ENCODE assay signal across 9 cellular contexts in genomic region chr4:158826882-158827281, GRCh38. TPM values are rescaled to one million over a fixed set of nuclear protein-coding genes. Genes with fewer than 3 reads are reported as not detected.
DNase-seq lines count a peak whose midpoint lies in the region; ATAC-seq and TF ChIP-seq lines count a peak whose summit lies in the region.
"Had no signal": no experiment of that assay in that cellular context is flagged by ENCODE, and none has a peak within 500 bp of the region (broad histone marks: within the 10 kb centered on the region; RNA-seq: fewer than 3 reads in every experiment).

No MANE protein-coding gene starts in this region.

- peak overlapping the region; percentile 98 for H3K27ac Mint-ChIP-seq in activated T-cell treated with anti-CD3 and anti-CD28 coated beads, Interleukin-2, amount 50 U/mL, for 72 hours
- no peak overlapping the region for H3K27ac Mint-ChIP-seq in stimulated activated naive CD8-positive, alpha-beta T cell treated with anti-CD3 and anti-CD28 coated beads, Interleukin-15, amount 100 ng/mL, for 72 hours

- H3K9me3 Mint-ChIP-seq in activated T-cell treated with anti-CD3 and anti-CD28 coated beads, Interleukin-2, amount 50 U/mL, for 72 hours, result no peaks in the 10 kb centered on the region
- no peaks in the 10 kb centered on the region for H3K9me3 Mint-ChIP-seq in stimulated activated naive CD8-positive, alpha-beta T cell treated with anti-CD3 and anti-CD28 coated beads, Interleukin-15, amount 100 ng/mL, for 72 hours

- no peaks in the 10 kb centered on the region for H3K27me3 Mint-ChIP-seq in activated T-cell treated with anti-CD3 and anti-CD28 coated beads, Interleukin-2, amount 50 U/mL, for 72 hours (ENCODE audit: low read depth)
- H3K27me3 Mint-ChIP-seq in stimulated activated naive CD8-positive, alpha-beta T cell treated with anti-CD3 and anti-CD28 coated beads, Interleukin-15, amount 100 ng/mL, for 72 hours, result no peaks in the 10 kb centered on the region

- H3K36me3 Mint-ChIP-seq in activated T-cell treated with anti-CD3 and anti-CD28 coated beads, Interleukin-2, amount 50 U/mL, for 72 hours (ENCODE audit: insufficient read depth in 2 of 2), result peaks cover 7 to 8% of the 10 kb centered on the region in 2 donors

- no peak for TF ChIP-seq CTCF in foreskin keratinocyte (conservative IDR thresholded peaks at IDR 0.05)

- no peak for DNase-seq in activated T-cell treated with anti-CD3 and anti-CD28 coated beads, Interleukin-2, amount 50 U/mL, for 72 hours
- no peak for DNase-seq in activated T-cell treated with anti-CD3 and anti-CD28 coated beads, Interleukin-2, amount 50 U/mL, for 48 hours
- DNase-seq in NCI-H2029 treated with DMSO at 0.1 percent for 48 hours (lab: John Stamatoyannopoulos, UW) (peak; percentile 30), foreskin keratinocyte (peak in 1 of 2 donors; percentile 66), SHP77 (lab: John Stamatoyannopoulos, UW) (no peak), AG20443 (ENCODE audit: low spot score) (no peak), AG08395 (ENCODE audit: low spot score) (no peak)
- no peak for DNase-seq in stimulated activated naive CD8-positive, alpha-beta T cell treated with anti-CD3 and anti-CD28 coated beads, Interleukin-15, amount 100 ng/mL, for 72 hours

- H3K4me3 Mint-ChIP-seq in activated T-cell treated with anti-CD3 and anti-CD28 coated beads, Interleukin-2, amount 50 U/mL, for 72 hours, result peak overlapping the region; percentile 21 to 85
- peak overlapping the region in 1 of 2 donors; percentile 14 for H3K4me3 Mint-ChIP-seq in stimulated activated naive CD8-positive, alpha-beta T cell treated with anti-CD3 and anti-CD28 coated beads, Interleukin-15, amount 100 ng/mL, for 72 hours

- peaks cover 55% of the 10 kb centered on the region for H3K4me1 Mint-ChIP-seq in activated T-cell treated with anti-CD3 and anti-CD28 coated beads, Interleukin-2, amount 50 U/mL, for 72 hours (ENCODE audit: low read depth)
- H3K4me1 Mint-ChIP-seq in stimulated activated naive CD8-positive, alpha-beta T cell treated with anti-CD3 and anti-CD28 coated beads, Interleukin-15, amount 100 ng/mL, for 72 hours, result peaks cover 46% of the 10 kb centered on the region

- no peak overlapping the region for H3K27ac ChIP-seq in foreskin keratinocyte
- H3K27ac ChIP-seq: BLaER1 had no signal

- ATAC-seq in activated T-cell treated with anti-CD3 and anti-CD28 coated beads, Interleukin-2, amount 50 U/mL, for 72 hours (replicated peaks in 1 of 2), result peak; percentile 40
- peak; percentile 72 for ATAC-seq in foreskin keratinocyte
- ATAC-seq in stimulated activated naive CD8-positive, alpha-beta T cell treated with anti-CD3 and anti-CD28 coated beads, Interleukin-15, amount 100 ng/mL, for 72 hours, result peak; percentile 48

- H3K27me3 ChIP-seq in foreskin keratinocyte, result no peaks in the 10 kb centered on the region
- H3K27me3 ChIP-seq: BLaER1 had no signal

- H3K4me1 ChIP-seq in foreskin keratinocyte, result peaks cover 9% of the 10 kb centered on the region

RNA-seq across cellular contexts. Expression of gene FNIP2, which starts 58.1 kb away (rescaled TPM):
- total RNA-seq in activated T-cell treated with anti-CD3 and anti-CD28 coated beads, Interleukin-2, amount 50 U/mL, for 72 hours, result 10 to 100 TPM; 12.7 to 20.1 TPM
- total RNA-seq in foreskin keratinocyte, result 13.2 and 13.5 TPM in 2 replicates
- 1.3 and 1.7 TPM in 2 replicates for polyA plus RNA-seq in foreskin keratinocyte
